Comparison of ENCODE assay signal across 8 cellular contexts in the genomic region with DNA sequence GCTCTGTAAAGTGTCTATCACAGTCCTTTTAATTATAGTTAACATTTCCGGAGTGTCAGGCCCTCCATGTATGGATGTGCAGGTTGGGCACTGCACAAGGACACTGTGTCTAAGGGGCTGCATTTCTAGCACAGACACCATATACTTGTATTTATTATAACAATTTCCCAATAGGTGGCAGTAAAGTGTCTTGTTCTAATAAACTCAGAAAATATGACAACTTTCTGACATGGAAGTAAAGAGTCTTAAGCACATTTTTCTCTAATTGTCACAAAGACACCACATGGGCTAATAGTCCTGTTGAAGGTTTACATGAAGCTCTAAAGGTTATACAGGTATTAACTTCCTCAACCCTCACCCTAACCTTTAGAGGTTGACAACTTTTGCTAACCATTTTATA.
DNase-seq lines count a peak whose midpoint lies in the region; ATAC-seq, FAIRE-seq and TF ChIP-seq lines count a peak whose summit lies in the region.

No MANE protein-coding gene starts in this region.

- no peak for ATAC-seq in GM21360 (IDR thresholded peaks at IDR 0.05; ENCODE audit: unreplicated experiment)

- TF ChIP-seq POLR2A in GM12892 (IDR thresholded peaks at IDR 0.05; ENCODE audit: low read depth, low read length) = no peak

- FAIRE-seq in GM12892 (lab: Jason Lieb, UNC) (no peak), RCC 7860 (lab: Jason Lieb, UNC) (peak; percentile 42)

- DNase-seq in 8988T (peak; percentile 29), GM12892 (ENCODE audit: insufficient read length) (peak; percentile 10), RCC 7860 (ENCODE audit: low spot score) (peak; percentile 48), fibroblast of peridontal ligament (ENCODE audit: extremely low read depth) (peak; percentile 67), activated gamma-delta T cell (lab: John Stamatoyannopoulos, UW) (no peak), GM19238 (ENCODE audit: insufficient read length, low spot score) (no peak), UCSD-AML1 (lab: John Stamatoyannopoulos, UW; ENCODE audit: unreplicated experiment) (no peak)

Comparison
In these comparisons a context has a peak if more than half of its experiments do, and no peak if none do; other contexts are left out.
1. DNase-seq: peak in 8988T (single experiment), GM12892 (single experiment), RCC 7860 (single experiment) and fibroblast of peridontal ligament (single experiment); none in activated gamma-delta T cell (single experiment), GM19238 (single experiment) and UCSD-AML1 (single experiment).